ENCODE assay signal across 1 cellular context in the genomic region with DNA sequence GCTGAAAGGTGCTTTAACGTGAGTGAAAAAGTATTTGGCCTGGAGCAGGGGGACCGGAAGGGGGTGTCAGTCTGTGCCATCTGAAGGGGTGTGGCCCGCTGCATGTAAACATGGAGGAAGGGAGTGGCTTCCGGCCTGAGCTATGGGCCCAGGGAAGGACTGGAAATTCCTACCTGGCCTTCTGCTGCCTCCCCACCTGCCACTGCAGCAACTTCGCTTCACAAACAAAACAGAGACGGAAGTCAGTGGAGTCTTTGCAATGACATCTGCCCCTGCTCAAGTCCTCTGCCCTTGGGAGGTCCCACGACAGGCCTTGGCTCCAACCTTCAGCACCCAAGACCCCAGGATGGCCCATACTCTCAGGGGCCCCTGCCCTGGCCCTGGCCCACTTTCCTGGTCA.
TF ChIP-seq lines count a peak whose summit lies in the region.

No MANE protein-coding gene starts in this region.

TF ChIP-seq in HepG2, 621 proteins besides CTCF, POLR2A, EP300 and RAD21 (continued from another document and continues in another):
- TF ChIP-seq SOX13 (IDR thresholded peaks at IDR 0.05), result no peak
- peak in 1 of 2 experiments; percentile 67; a peak in 1 of 4 replicates for TF ChIP-seq SOX13 (CRISPR knock-in tag; conservative IDR thresholded peaks at IDR 0.05 in 1 of 2, IDR thresholded peaks at IDR 0.05 in 1 of 2)
- TF ChIP-seq, protein P1, sequence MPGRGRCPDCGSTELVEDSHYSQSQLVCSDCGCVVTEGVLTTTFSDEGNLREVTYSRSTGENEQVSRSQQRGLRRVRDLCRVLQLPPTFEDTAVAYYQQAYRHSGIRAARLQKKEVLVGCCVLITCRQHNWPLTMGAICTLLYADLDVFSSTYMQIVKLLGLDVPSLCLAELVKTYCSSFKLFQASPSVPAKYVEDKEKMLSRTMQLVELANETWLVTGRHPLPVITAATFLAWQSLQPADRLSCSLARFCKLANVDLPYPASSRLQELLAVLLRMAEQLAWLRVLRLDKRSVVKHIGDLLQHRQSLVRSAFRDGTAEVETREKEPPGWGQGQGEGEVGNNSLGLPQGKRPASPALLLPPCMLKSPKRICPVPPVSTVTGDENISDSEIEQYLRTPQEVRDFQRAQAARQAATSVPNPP (CRISPR knock-in tag; IDR thresholded peaks at IDR 0.05), result no peak
- TF ChIP-seq ZNF775 (CRISPR knock-in tag; IDR thresholded peaks at IDR 0.05; ENCODE audit: borderline replicate concordance), result no peak
- no peak for TF ChIP-seq ZNF296 (CRISPR knock-in tag; conservative IDR thresholded peaks at IDR 0.05)
- TF ChIP-seq, protein P2, sequence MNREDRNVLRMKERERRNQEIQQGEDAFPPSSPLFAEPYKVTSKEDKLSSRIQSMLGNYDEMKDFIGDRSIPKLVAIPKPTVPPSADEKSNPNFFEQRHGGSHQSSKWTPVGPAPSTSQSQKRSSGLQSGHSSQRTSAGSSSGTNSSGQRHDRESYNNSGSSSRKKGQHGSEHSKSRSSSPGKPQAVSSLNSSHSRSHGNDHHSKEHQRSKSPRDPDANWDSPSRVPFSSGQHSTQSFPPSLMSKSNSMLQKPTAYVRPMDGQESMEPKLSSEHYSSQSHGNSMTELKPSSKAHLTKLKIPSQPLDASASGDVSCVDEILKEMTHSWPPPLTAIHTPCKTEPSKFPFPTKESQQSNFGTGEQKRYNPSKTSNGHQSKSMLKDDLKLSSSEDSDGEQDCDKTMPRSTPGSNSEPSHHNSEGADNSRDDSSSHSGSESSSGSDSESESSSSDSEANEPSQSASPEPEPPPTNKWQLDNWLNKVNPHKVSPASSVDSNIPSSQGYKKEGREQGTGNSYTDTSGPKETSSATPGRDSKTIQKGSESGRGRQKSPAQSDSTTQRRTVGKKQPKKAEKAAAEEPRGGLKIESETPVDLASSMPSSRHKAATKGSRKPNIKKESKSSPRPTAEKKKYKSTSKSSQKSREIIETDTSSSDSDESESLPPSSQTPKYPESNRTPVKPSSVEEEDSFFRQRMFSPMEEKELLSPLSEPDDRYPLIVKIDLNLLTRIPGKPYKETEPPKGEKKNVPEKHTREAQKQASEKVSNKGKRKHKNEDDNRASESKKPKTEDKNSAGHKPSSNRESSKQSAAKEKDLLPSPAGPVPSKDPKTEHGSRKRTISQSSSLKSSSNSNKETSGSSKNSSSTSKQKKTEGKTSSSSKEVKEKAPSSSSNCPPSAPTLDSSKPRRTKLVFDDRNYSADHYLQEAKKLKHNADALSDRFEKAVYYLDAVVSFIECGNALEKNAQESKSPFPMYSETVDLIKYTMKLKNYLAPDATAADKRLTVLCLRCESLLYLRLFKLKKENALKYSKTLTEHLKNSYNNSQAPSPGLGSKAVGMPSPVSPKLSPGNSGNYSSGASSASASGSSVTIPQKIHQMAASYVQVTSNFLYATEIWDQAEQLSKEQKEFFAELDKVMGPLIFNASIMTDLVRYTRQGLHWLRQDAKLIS (CRISPR knock-in tag; IDR thresholded peaks at IDR 0.05), result no peak
- no peak for TF ChIP-seq SNAPC2 (CRISPR knock-in tag; IDR thresholded peaks at IDR 0.05)
- TF ChIP-seq YEATS2 (CRISPR knock-in tag; IDR thresholded peaks at IDR 0.05; ENCODE audit: borderline replicate concordance), result peak; percentile 35; the same call in 1 of the 2 replicates
- TF ChIP-seq HNRNPH1 (optimal IDR thresholded peaks at IDR 0.05; ENCODE audit: low read depth, low read length), result no peak
- TF ChIP-seq KAT8 (CRISPR knock-in tag; IDR thresholded peaks at IDR 0.05), result peak; percentile 80
- TF ChIP-seq ZNF44 (CRISPR knock-in tag; IDR thresholded peaks at IDR 0.05), result no peak
- no peak; the same call in 1 of the 2 replicates for TF ChIP-seq REPIN1 (CRISPR knock-in tag; IDR thresholded peaks at IDR 0.05; ENCODE audit: borderline replicate concordance, low read depth)
- TF ChIP-seq MZF1 (CRISPR knock-in tag; IDR thresholded peaks at IDR 0.05; ENCODE audit: borderline replicate concordance), result no peak
- TF ChIP-seq PAWR (CRISPR knock-in tag; IDR thresholded peaks at IDR 0.05; ENCODE audit: borderline replicate concordance), result no peak
- no peak for TF ChIP-seq NFE2L2 (IDR thresholded peaks at IDR 0.05; ENCODE audit: low read length)
- peak; percentile 19; the same call in 1 of the 2 replicates for TF ChIP-seq KMT2B (CRISPR knock-in tag; IDR thresholded peaks at IDR 0.05)
- TF ChIP-seq STAG1 (CRISPR knock-in tag; IDR thresholded peaks at IDR 0.05), result peak; percentile 39; the same call in 1 of the 2 replicates
- peak; percentile 82 for TF ChIP-seq HOXA3 (CRISPR knock-in tag; IDR thresholded peaks at IDR 0.05)
- TF ChIP-seq NR2F6 (IDR thresholded peaks at IDR 0.05), result no peak
- TF ChIP-seq NR2F6 (CRISPR knock-in tag; IDR thresholded peaks at IDR 0.05), result peak; percentile 28; the same call in 1 of the 2 replicates
- TF ChIP-seq, protein P3, sequence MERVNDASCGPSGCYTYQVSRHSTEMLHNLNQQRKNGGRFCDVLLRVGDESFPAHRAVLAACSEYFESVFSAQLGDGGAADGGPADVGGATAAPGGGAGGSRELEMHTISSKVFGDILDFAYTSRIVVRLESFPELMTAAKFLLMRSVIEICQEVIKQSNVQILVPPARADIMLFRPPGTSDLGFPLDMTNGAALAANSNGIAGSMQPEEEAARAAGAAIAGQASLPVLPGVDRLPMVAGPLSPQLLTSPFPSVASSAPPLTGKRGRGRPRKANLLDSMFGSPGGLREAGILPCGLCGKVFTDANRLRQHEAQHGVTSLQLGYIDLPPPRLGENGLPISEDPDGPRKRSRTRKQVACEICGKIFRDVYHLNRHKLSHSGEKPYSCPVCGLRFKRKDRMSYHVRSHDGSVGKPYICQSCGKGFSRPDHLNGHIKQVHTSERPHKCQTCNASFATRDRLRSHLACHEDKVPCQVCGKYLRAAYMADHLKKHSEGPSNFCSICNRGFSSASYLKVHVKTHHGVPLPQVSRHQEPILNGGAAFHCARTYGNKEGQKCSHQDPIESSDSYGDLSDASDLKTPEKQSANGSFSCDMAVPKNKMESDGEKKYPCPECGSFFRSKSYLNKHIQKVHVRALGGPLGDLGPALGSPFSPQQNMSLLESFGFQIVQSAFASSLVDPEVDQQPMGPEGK (CRISPR knock-in tag; IDR thresholded peaks at IDR 0.05), result peak; percentile 86
- TF ChIP-seq ZSCAN21 (CRISPR knock-in tag; IDR thresholded peaks at IDR 0.05; ENCODE audit: borderline replicate concordance), result no peak
- no peak for TF ChIP-seq SMARCC2 (IDR thresholded peaks at IDR 0.05)
- TF ChIP-seq FOXM1 (CRISPR knock-in tag; IDR thresholded peaks at IDR 0.05), result no peak
- peak; percentile 72; the same call in 1 of the 2 replicates for TF ChIP-seq FOXJ3 (CRISPR knock-in tag; IDR thresholded peaks at IDR 0.05; ENCODE audit: borderline replicate concordance)
- TF ChIP-seq SALL2 (CRISPR knock-in tag; IDR thresholded peaks at IDR 0.05), result peak; percentile 71; the same call in 1 of the 2 replicates
- TF ChIP-seq NCOA2 (CRISPR knock-in tag; IDR thresholded peaks at IDR 0.05), result peak; percentile 55; the same call in 1 of the 2 replicates
- peak; percentile 64 for TF ChIP-seq SAP130 (CRISPR knock-in tag; IDR thresholded peaks at IDR 0.05; ENCODE audit: low read depth)
- peak; percentile 73; the same call in 1 of the 2 replicates for TF ChIP-seq IRF2 (CRISPR knock-in tag; IDR thresholded peaks at IDR 0.05)
- TF ChIP-seq ZBTB7B (CRISPR knock-in tag; IDR thresholded peaks at IDR 0.05), result peak; percentile 89; the same call in 1 of the 2 replicates
- TF ChIP-seq KLF16 (CRISPR knock-in tag; IDR thresholded peaks at IDR 0.05), result peak in 1 of 2 experiments; percentile 70; a peak in 1 of 4 replicates
- peak; percentile 72; the same call in 1 of the 2 replicates for TF ChIP-seq MEIS1 (CRISPR knock-in tag; IDR thresholded peaks at IDR 0.05; ENCODE audit: borderline replicate concordance)
- peak; percentile 55; the same call in 1 of the 2 replicates for TF ChIP-seq MTA1 (CRISPR knock-in tag; IDR thresholded peaks at IDR 0.05; ENCODE audit: borderline replicate concordance)
- TF ChIP-seq ZNF501 (CRISPR knock-in tag; IDR thresholded peaks at IDR 0.05), result no peak
- 0 out of 2 replicates have a peak, but pooled peaks have one; percentile 6 for TF ChIP-seq HMG20A (CRISPR knock-in tag; IDR thresholded peaks at IDR 0.05; ENCODE audit: borderline replicate concordance)
- TF ChIP-seq ZNF616 (CRISPR knock-in tag; IDR thresholded peaks at IDR 0.05; ENCODE audit: low read depth), result no peak
- peak; percentile 36; the same call in 1 of the 2 replicates for TF ChIP-seq ZMYM4 (CRISPR knock-in tag; IDR thresholded peaks at IDR 0.05)
- no peak for TF ChIP-seq RAD51 (IDR thresholded peaks at IDR 0.05; ENCODE audit: borderline replicate concordance)
- TF ChIP-seq FOXO1 (CRISPR knock-in tag; IDR thresholded peaks at IDR 0.05), result peak; percentile 89
- no peak for TF ChIP-seq TMF1 (CRISPR knock-in tag; IDR thresholded peaks at IDR 0.05; ENCODE audit: low read depth)
- TF ChIP-seq ZBTB38 (CRISPR knock-in tag; IDR thresholded peaks at IDR 0.05), result peak; percentile 67
- peak; percentile 96 for TF ChIP-seq SP5 (CRISPR knock-in tag; IDR thresholded peaks at IDR 0.05; ENCODE audit: borderline replicate concordance, low read depth)
- no peak for TF ChIP-seq JUNB (CRISPR knock-in tag; IDR thresholded peaks at IDR 0.05; ENCODE audit: borderline replicate concordance)
- peak; percentile 24; the same call in 1 of the 2 replicates for TF ChIP-seq ZNF331 (CRISPR knock-in tag; IDR thresholded peaks at IDR 0.05)
- TF ChIP-seq, protein P4, sequence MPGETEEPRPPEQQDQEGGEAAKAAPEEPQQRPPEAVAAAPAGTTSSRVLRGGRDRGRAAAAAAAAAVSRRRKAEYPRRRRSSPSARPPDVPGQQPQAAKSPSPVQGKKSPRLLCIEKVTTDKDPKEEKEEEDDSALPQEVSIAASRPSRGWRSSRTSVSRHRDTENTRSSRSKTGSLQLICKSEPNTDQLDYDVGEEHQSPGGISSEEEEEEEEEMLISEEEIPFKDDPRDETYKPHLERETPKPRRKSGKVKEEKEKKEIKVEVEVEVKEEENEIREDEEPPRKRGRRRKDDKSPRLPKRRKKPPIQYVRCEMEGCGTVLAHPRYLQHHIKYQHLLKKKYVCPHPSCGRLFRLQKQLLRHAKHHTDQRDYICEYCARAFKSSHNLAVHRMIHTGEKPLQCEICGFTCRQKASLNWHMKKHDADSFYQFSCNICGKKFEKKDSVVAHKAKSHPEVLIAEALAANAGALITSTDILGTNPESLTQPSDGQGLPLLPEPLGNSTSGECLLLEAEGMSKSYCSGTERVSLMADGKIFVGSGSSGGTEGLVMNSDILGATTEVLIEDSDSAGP (CRISPR knock-in tag; IDR thresholded peaks at IDR 0.05; ENCODE audit: borderline replicate concordance), result peak; percentile 37; the same call in 1 of the 2 replicates
- TF ChIP-seq ZNF263 (CRISPR knock-in tag; IDR thresholded peaks at IDR 0.05), result no peak
- TF ChIP-seq, protein P5, sequence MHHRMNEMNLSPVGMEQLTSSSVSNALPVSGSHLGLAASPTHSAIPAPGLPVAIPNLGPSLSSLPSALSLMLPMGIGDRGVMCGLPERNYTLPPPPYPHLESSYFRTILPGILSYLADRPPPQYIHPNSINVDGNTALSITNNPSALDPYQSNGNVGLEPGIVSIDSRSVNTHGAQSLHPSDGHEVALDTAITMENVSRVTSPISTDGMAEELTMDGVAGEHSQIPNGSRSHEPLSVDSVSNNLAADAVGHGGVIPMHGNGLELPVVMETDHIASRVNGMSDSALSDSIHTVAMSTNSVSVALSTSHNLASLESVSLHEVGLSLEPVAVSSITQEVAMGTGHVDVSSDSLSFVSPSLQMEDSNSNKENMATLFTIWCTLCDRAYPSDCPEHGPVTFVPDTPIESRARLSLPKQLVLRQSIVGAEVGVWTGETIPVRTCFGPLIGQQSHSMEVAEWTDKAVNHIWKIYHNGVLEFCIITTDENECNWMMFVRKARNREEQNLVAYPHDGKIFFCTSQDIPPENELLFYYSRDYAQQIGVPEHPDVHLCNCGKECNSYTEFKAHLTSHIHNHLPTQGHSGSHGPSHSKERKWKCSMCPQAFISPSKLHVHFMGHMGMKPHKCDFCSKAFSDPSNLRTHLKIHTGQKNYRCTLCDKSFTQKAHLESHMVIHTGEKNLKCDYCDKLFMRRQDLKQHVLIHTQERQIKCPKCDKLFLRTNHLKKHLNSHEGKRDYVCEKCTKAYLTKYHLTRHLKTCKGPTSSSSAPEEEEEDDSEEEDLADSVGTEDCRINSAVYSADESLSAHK (CRISPR knock-in tag; IDR thresholded peaks at IDR 0.05; ENCODE audit: borderline replicate concordance), result no peak
- TF ChIP-seq, protein P6, sequence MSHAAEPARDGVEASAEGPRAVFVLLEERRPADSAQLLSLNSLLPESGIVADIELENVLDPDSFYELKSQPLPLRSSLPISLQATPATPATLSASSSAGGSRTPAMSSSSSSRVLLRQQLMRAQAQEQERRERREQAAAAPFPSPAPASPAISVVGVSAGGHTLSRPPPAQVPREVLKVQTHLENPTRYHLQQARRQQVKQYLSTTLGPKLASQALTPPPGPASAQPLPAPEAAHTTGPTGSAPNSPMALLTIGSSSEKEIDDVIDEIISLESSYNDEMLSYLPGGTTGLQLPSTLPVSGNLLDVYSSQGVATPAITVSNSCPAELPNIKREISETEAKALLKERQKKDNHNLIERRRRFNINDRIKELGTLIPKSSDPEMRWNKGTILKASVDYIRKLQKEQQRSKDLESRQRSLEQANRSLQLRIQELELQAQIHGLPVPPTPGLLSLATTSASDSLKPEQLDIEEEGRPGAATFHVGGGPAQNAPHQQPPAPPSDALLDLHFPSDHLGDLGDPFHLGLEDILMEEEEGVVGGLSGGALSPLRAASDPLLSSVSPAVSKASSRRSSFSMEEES (CRISPR knock-in tag; IDR thresholded peaks at IDR 0.05), result 0 out of 2 replicates have a peak, but pooled peaks have one; percentile 43
- no peak for TF ChIP-seq FOXP1 (IDR thresholded peaks at IDR 0.05)
- peak; percentile 73 for TF ChIP-seq FOXP1 (CRISPR knock-in tag; IDR thresholded peaks at IDR 0.05)
- TF ChIP-seq SMARCE1 (IDR thresholded peaks at IDR 0.05; ENCODE audit: borderline replicate concordance), result no peak
- no peak for TF ChIP-seq BRCA1 (CRISPR knock-in tag; IDR thresholded peaks at IDR 0.05)
- TF ChIP-seq ZFP36 (IDR thresholded peaks at IDR 0.05; ENCODE audit: borderline replicate concordance, low read depth, low read length, partially characterized antibody), result no peak
- no peak for TF ChIP-seq ZNF33A (CRISPR knock-in tag; IDR thresholded peaks at IDR 0.05; ENCODE audit: borderline replicate concordance)
- TF ChIP-seq, protein P7, sequence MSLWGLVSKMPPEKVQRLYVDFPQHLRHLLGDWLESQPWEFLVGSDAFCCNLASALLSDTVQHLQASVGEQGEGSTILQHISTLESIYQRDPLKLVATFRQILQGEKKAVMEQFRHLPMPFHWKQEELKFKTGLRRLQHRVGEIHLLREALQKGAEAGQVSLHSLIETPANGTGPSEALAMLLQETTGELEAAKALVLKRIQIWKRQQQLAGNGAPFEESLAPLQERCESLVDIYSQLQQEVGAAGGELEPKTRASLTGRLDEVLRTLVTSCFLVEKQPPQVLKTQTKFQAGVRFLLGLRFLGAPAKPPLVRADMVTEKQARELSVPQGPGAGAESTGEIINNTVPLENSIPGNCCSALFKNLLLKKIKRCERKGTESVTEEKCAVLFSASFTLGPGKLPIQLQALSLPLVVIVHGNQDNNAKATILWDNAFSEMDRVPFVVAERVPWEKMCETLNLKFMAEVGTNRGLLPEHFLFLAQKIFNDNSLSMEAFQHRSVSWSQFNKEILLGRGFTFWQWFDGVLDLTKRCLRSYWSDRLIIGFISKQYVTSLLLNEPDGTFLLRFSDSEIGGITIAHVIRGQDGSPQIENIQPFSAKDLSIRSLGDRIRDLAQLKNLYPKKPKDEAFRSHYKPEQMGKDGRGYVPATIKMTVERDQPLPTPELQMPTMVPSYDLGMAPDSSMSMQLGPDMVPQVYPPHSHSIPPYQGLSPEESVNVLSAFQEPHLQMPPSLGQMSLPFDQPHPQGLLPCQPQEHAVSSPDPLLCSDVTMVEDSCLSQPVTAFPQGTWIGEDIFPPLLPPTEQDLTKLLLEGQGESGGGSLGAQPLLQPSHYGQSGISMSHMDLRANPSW (CRISPR knock-in tag; IDR thresholded peaks at IDR 0.05; ENCODE audit: borderline replicate concordance), result no peak
